In genomic region chr12:76143343-76144252, GRCh38 we compare ENCODE assay signal across 8 cellular contexts. TPM values are rescaled to one million over a fixed set of nuclear protein-coding genes. Genes with fewer than 3 reads are reported as not detected.
A peak's percentile ranks its signal among the peaks of the same experiment; 100 is the strongest.
DNase-seq lines count a peak whose midpoint lies in the region; ATAC-seq and TF ChIP-seq lines count a peak whose summit lies in the region.

No MANE protein-coding gene starts in this region.

- peak; percentile 92 for ATAC-seq in GM18520 (IDR thresholded peaks at IDR 0.05; ENCODE audit: unreplicated experiment)
- peak; percentile 98 for ATAC-seq in GM21529 (IDR thresholded peaks at IDR 0.05; ENCODE audit: unreplicated experiment)
- peak; percentile 90 for ATAC-seq in HG03469 (IDR thresholded peaks at IDR 0.05; ENCODE audit: unreplicated experiment)
- ATAC-seq in memory B cell (ENCODE audit: low read depth) = peak; percentile 92
- no peak for ATAC-seq in foreskin keratinocyte
- ATAC-seq in heart left ventricle = no peak

- no peak for DNase-seq in memory B cell (ENCODE audit: low spot score in 2 of 2)
- DNase-seq in foreskin keratinocyte = no peak
- DNase-seq in heart left ventricle = no peak
- DNase-seq in activated T-cell treated with anti-CD3 and anti-CD28 coated beads for 4 hours = no peak
- DNase-seq in brain microvascular endothelial cell = no peak

- H3K27ac ChIP-seq in foreskin keratinocyte (no peak overlapping the region), heart left ventricle (no peak overlapping the region), brain microvascular endothelial cell (no peak overlapping the region)

- peak overlapping the region; percentile 22 for H3K27ac Mint-ChIP-seq in memory B cell

- in situ Hi-C loops in brain microvascular endothelial cell (cut with HindIII; ENCODE audit: low pct_ligation_motif_present, low sequenced_read_pairs) = no loop called here

- TF ChIP-seq CTCF in foreskin keratinocyte (conservative IDR thresholded peaks at IDR 0.05) = no peak
- TF ChIP-seq CTCF in heart left ventricle (IDR thresholded peaks at IDR 0.05) = no peak
- no peak for TF ChIP-seq CTCF in brain microvascular endothelial cell (IDR thresholded peaks at IDR 0.05; ENCODE audit: low read depth, low read length, missing control alignments)

- H3K4me1 ChIP-seq in foreskin keratinocyte (no peaks in the 10 kb centered on the region), heart left ventricle (no peaks in the 10 kb centered on the region)

- no peaks in the 10 kb centered on the region for H3K9me3 Mint-ChIP-seq in memory B cell

- no peak overlapping the region for H3K4me3 Mint-ChIP-seq in memory B cell

- intact Hi-C loops in heart left ventricle (cut with DNase I) = no loop called here

- H3K36me3 ChIP-seq in heart left ventricle (no peaks in the 10 kb centered on the region), brain microvascular endothelial cell (replicated peaks) (no peaks in the 10 kb centered on the region)

- H3K27me3 Mint-ChIP-seq in memory B cell = no peaks in the 10 kb centered on the region

- H3K9me3 ChIP-seq in heart left ventricle = peaks cover 0 to 7% (median 0%) of the 10 kb centered on the region in 12 donors

- peaks cover 18% of the 10 kb centered on the region for H3K4me1 Mint-ChIP-seq in memory B cell

- H3K4me3 ChIP-seq in heart left ventricle (no peak overlapping the region), brain microvascular endothelial cell (ENCODE audit: low read depth, low read length) (no peak overlapping the region)

- no peak for TF ChIP-seq POLR2A in heart left ventricle (IDR thresholded peaks at IDR 0.05)

- no peaks in the 10 kb centered on the region for H3K36me3 Mint-ChIP-seq in memory B cell

- 39 to 43% (median 41%) methylated on average over 7 of the region's 7 CpGs for WGBS in heart left ventricle, 4 donors

- H3K27me3 ChIP-seq in foreskin keratinocyte (no peaks in the 10 kb centered on the region), heart left ventricle (no peaks in the 10 kb centered on the region), brain microvascular endothelial cell (replicated peaks) (no peaks in the 10 kb centered on the region)

RNA-seq across cellular contexts. Expression of gene NAP1L1, which starts 59.1 kb away (rescaled TPM):
- total RNA-seq in foreskin keratinocyte = 423 and 448 TPM in 2 replicates
- 359 and 389 TPM in 2 replicates for polyA plus RNA-seq in foreskin keratinocyte
- 100 to 1,000 TPM; 191 to 359 (median 247) TPM for total RNA-seq in heart left ventricle
- polyA plus RNA-seq in heart left ventricle = 100 to 1,000 TPM; 175 to 254 TPM

Comparison
In these comparisons a context has a peak if more than half of its experiments do, and no peak if none do; other contexts are left out.
1. ATAC-seq: peak in GM18520 (single experiment), GM21529 (single experiment), HG03469 (single experiment) and memory B cell (single experiment); none in foreskin keratinocyte (single experiment) and heart left ventricle (0 of 4).